ENCODE assay signal across 8 cellular contexts in genomic region chr12:49740930-49741881, GRCh38. TPM values are rescaled to one million over a fixed set of nuclear protein-coding genes. Genes with fewer than 3 reads are reported as not detected.
DNase-seq lines count a peak whose midpoint lies in the region; TF ChIP-seq lines count a peak whose summit lies in the region.

TMBIM6 (plus strand) TSS chr12:49741557; CDS start chr12:49752494, 10,937 bp downstream.

- intact Hi-C loops in testis (cut with DNase I; ENCODE audit: low total_unique reads): no loop called here

- H3K4me1 ChIP-seq in SK-N-SH (ENCODE audit: control insufficient read depth in 1 of 2, insufficient read depth in 2 of 2, low read depth in 1 of 2, low read length in 1 of 2) (peaks cover 13% of the 10 kb centered on the region in 2 experiments), testis (peaks cover 11% of the 10 kb centered on the region)

- H2AFZ ChIP-seq in SK-N-SH (ENCODE audit: low read depth): peak within 1 kb of the TSS; percentile 99

- H3K36me3 Mint-ChIP-seq in HFFc6 (ENCODE audit: low read depth): peaks cover 31% of the 10 kb centered on the region
- peaks cover 12% of the 10 kb centered on the region for H3K36me3 Mint-ChIP-seq in activated naive CD4-positive, alpha-beta T cell treated with anti-CD3 and anti-CD28 coated beads, Interleukin-2, amount 50 U/mL, for 24 hours

- H3K27ac Mint-ChIP-seq in HFFc6: peak within 1 kb of the TSS; percentile 100
- H3K27ac Mint-ChIP-seq in activated naive CD4-positive, alpha-beta T cell treated with anti-CD3 and anti-CD28 coated beads, Interleukin-2, amount 50 U/mL, for 24 hours: peak within 1 kb of the TSS; percentile 97

- H3K9ac ChIP-seq in SK-N-SH: peak within 1 kb of the TSS; percentile 93

- TF ChIP-seq EP300 in SK-N-SH (IDR thresholded peaks at IDR 0.05; ENCODE audit: borderline replicate concordance in 1 of 2, low read depth in 1 of 2, low read length in 1 of 2): no peak

- 6% methylated on average over 43 of the region's 50 CpGs for WGBS in SK-N-SH (ENCODE audit: low lambda C conversion rate)
- WGBS in testis, 2 donors: 4 to 5% methylated on average over 43 to 45 of the region's 50 CpGs

- peak within 1 kb of the TSS; percentile 96 to 98 for H3K27ac ChIP-seq in SK-N-SH (ENCODE audit: low read depth in 2 of 2, low read length in 1 of 2)
- peak within 1 kb of the TSS; percentile 91 to 98 for H3K27ac ChIP-seq in testis

- TF ChIP-seq CTCF in GM06990 (IDR thresholded peaks at IDR 0.05; ENCODE audit: insufficient read depth, low read length, poor library complexity, severe bottlenecking): peak; percentile 97
- peak; percentile 94 for TF ChIP-seq CTCF in HFFc6 (IDR thresholded peaks at IDR 0.05)
- TF ChIP-seq CTCF in NB4 (IDR thresholded peaks at IDR 0.05; ENCODE audit: low read depth, low read length): peak; percentile 93
- peak; percentile 94 for TF ChIP-seq CTCF in SK-N-SH (IDR thresholded peaks at IDR 0.05)
- TF ChIP-seq CTCF in testis (IDR thresholded peaks at IDR 0.05): peak; percentile 94 to 98 (median 97)

- peaks cover 45% of the 10 kb centered on the region for H3K79me2 ChIP-seq in SK-N-SH (ENCODE audit: insufficient read depth)

- H3K36me3 ChIP-seq in GM06990 (ENCODE audit: control insufficient read depth, insufficient read depth, low read length) (no peaks in the 10 kb centered on the region), SK-N-SH (replicated peaks in 1 of 2; ENCODE audit: control insufficient read depth in 1 of 2, insufficient read depth in 2 of 2, low read length in 1 of 2) (peaks cover 5 to 14% of the 10 kb centered on the region in 2 experiments), testis (ENCODE audit: low read depth, missing control alignments) (no peaks in the 10 kb centered on the region)

- DNase-seq in GM06990 (ENCODE audit: extremely low read depth, insufficient read length) (peak; percentile 97), HFFc6 (peak; percentile 100), NB4 (ENCODE audit: low read depth) (peak; percentile 100), SK-N-SH (peak; percentile 90), globus pallidus (ENCODE audit: low spot score) (peak; percentile 100), occipital lobe (lab: John Stamatoyannopoulos, UW) (peak; percentile 100), testis (peak; percentile 100)

- CTCF ChIA-PET in SK-N-SH (lab: Yijun Ruan, JAX): interaction anchor here (0.6 to 2.2 kb wide), 48 partner anchors 9 to 370 kb away, joined by 3 to 22 read pairs (median 4); partner anchors contain the start of genes BCDIN3D and PRPF40B

- no peaks in the 10 kb centered on the region for H3K9me3 ChIP-seq in SK-N-SH
- no peaks in the 10 kb centered on the region for H3K9me3 ChIP-seq in testis

- H3K4me3 ChIP-seq in GM06990 (replicated peaks; ENCODE audit: low read depth, low read length): peak within 1 kb of the TSS; percentile 79
- peak within 1 kb of the TSS; percentile 89 for H3K4me3 ChIP-seq in NB4 (ENCODE audit: low read depth, low read length)
- peak within 1 kb of the TSS; percentile 90 to 94 for H3K4me3 ChIP-seq in SK-N-SH (ENCODE audit: low read depth in 2 of 2, low read length in 1 of 2)
- peak within 1 kb of the TSS; percentile 68 to 96 for H3K4me3 ChIP-seq in testis

- peaks cover 10% of the 10 kb centered on the region for H3F3A ChIP-seq in SK-N-SH (replicated peaks; ENCODE audit: insufficient read depth)

- H3K4me3 Mint-ChIP-seq in HFFc6: peak within 1 kb of the TSS; percentile 99
- peak within 1 kb of the TSS; percentile 93 for H3K4me3 Mint-ChIP-seq in activated naive CD4-positive, alpha-beta T cell treated with anti-CD3 and anti-CD28 coated beads, Interleukin-2, amount 50 U/mL, for 24 hours

- POLR2A ChIA-PET in SK-N-SH (lab: Yijun Ruan, JAX): interaction anchor here (0.6 to 1.8 kb wide), 21 partner anchors 9 to 371 kb away, joined by 3 to 20 read pairs (median 5); partner anchors contain the start of genes COX14, FMNL3, NCKAP5L and PRPF40B

- H3K4me2 ChIP-seq in SK-N-SH: peak within 1 kb of the TSS; percentile 87

- peaks cover 45% of the 10 kb centered on the region for H4K20me1 ChIP-seq in SK-N-SH (ENCODE audit: insufficient read depth)

- peak; percentile 65 for TF ChIP-seq RAD21 in SK-N-SH (IDR thresholded peaks at IDR 0.05; ENCODE audit: low read length)

- H3K9me2 ChIP-seq in SK-N-SH: no peaks in the 10 kb centered on the region

- H3K27me3 Mint-ChIP-seq in HFFc6 (ENCODE audit: insufficient read depth): peaks cover 4% of the 10 kb centered on the region; the same call in 1 of the 2 replicates
- H3K27me3 Mint-ChIP-seq in activated naive CD4-positive, alpha-beta T cell treated with anti-CD3 and anti-CD28 coated beads, Interleukin-2, amount 50 U/mL, for 24 hours: no peaks in the 10 kb centered on the region

- TF ChIP-seq POLR2A in NB4 (IDR thresholded peaks at IDR 0.05; ENCODE audit: extremely low read depth, insufficient read length) (peak; percentile 99), testis (IDR thresholded peaks at IDR 0.05) (peak; percentile 63)

- peaks cover 54% of the 10 kb centered on the region for H3K4me1 Mint-ChIP-seq in HFFc6 (ENCODE audit: low read depth)
- H3K4me1 Mint-ChIP-seq in activated naive CD4-positive, alpha-beta T cell treated with anti-CD3 and anti-CD28 coated beads, Interleukin-2, amount 50 U/mL, for 24 hours: peaks cover 32% of the 10 kb centered on the region

- no peaks in the 10 kb centered on the region for H3K9me3 Mint-ChIP-seq in HFFc6
- no peaks in the 10 kb centered on the region for H3K9me3 Mint-ChIP-seq in activated naive CD4-positive, alpha-beta T cell treated with anti-CD3 and anti-CD28 coated beads, Interleukin-2, amount 50 U/mL, for 24 hours

- H3K27me3 ChIP-seq in GM06990 (replicated peaks; ENCODE audit: control insufficient read depth, insufficient read depth, low read length) (no peaks in the 10 kb centered on the region), SK-N-SH (ENCODE audit: insufficient read depth) (no peaks in the 10 kb centered on the region), testis (no peaks in the 10 kb centered on the region)

TF ChIP-seq in SK-N-SH, 30 proteins besides CTCF, POLR2A, EP300 and RAD21 (continues in another document):
- no peak for TF ChIP-seq TEAD4 (IDR thresholded peaks at IDR 0.05; ENCODE audit: borderline replicate concordance, insufficient read depth)
- TF ChIP-seq MXI1 (IDR thresholded peaks at IDR 0.05; ENCODE audit: low read depth, low read length): peak; percentile 56
- no peak for TF ChIP-seq USF1 (IDR thresholded peaks at IDR 0.05; ENCODE audit: borderline replicate concordance, low read depth)
- TF ChIP-seq IRF3 (IDR thresholded peaks at IDR 0.05; ENCODE audit: low read depth, low read length): peak; percentile 44
- TF ChIP-seq FOXM1 (IDR thresholded peaks at IDR 0.05; ENCODE audit: low read depth): peak; percentile 85; the same call in 1 of the 2 replicates
- no peak; the same call in 1 of the 2 replicates for TF ChIP-seq TCF12 (IDR thresholded peaks at IDR 0.05)
- no peak for TF ChIP-seq NFIC (IDR thresholded peaks at IDR 0.05; ENCODE audit: borderline replicate concordance)
- TF ChIP-seq NRF1 (IDR thresholded peaks at IDR 0.05; ENCODE audit: low read depth, low read length): peak; percentile 87
- no peak for TF ChIP-seq GATA2 (CRISPR knock-in tag; IDR thresholded peaks at IDR 0.05)
- TF ChIP-seq PBX3 (IDR thresholded peaks at IDR 0.05): peak; percentile 91
- no peak for TF ChIP-seq EZH2phosphoT487 (IDR thresholded peaks at IDR 0.05; ENCODE audit: borderline replicate concordance, low read depth)

RNA-seq across cellular contexts. Expression of gene TMBIM6, which starts in this region (rescaled TPM):
- total RNA-seq in HFFc6 (2021; fragmentation: NEBNext Ultra II Directional; extraction: Animal tissue kit (Norgen Biotek cat#: 25700)): 100 to 1,000 TPM; 471 to 545 (median 497) TPM
- polyA plus RNA-seq in SK-N-SH (2012; rRNA removed) (290 and 360 TPM in 2 replicates), testis (ENCODE audit: insufficient read depth, low read depth, low replicate concordance) (618 TPM)
- polyA plus RNA-seq in SK-N-SH (2012; cell fraction: cytosol; rRNA removed): 355 TPM in 2 replicates
- 242 and 304 TPM in 2 replicates for polyA plus RNA-seq in SK-N-SH (2012; cell fraction: nucleus; rRNA removed)
- total RNA-seq in occipital lobe (256 TPM), testis (100 to 1,000 TPM; 407 to 440 TPM)

Comparison
In these comparisons a context has a peak if more than half of its experiments do, and no peak if none do; other contexts are left out.
1. Peak in every context shown above with its lines: DNase-seq, H3K4me3 ChIP-seq and H3K27ac ChIP-seq.